Comparison of ENCODE assay signal across 13 cellular contexts in genomic region chr11:134562941-134563471, GRCh38.
"Had no signal": no experiment of that assay in that cellular context is flagged by ENCODE, and none has a peak within 500 bp of the region (broad histone marks: within the 10 kb centered on the region; RNA-seq: fewer than 3 reads in every experiment).

No MANE protein-coding gene starts in this region.

- DNase-seq: activated CD4-positive, alpha-beta T cell treated with anti-CD3 and anti-CD28 coated beads for 1 hour; activated CD4-positive, alpha-beta T cell treated with anti-CD3 and anti-CD28 coated beads, Interleukin-2, amount 50 U/mL, for 48 hours; activated gamma-delta T cell; brain microvascular endothelial cell; foreskin keratinocyte; left colon; occipital lobe; stimulated activated CD4-positive, alpha-beta T cell treated with anti-CD3 and anti-CD28 coated beads, Interleukin-4, amount 100 ng/mL, for 4 hours; stimulated activated naive CD8-positive, alpha-beta T cell treated with anti-CD3 and anti-CD28 coated beads, Interleukin-15, amount 100 ng/mL, for 72 hours; T-helper 9 cell; thyroid gland had no signal

- H3K4me3 Mint-ChIP-seq: activated naive CD8-positive, alpha-beta T cell; natural killer cell treated with Interleukin-12 subunit alpha and Interleukin-12 subunit beta and Interleukin-15 and Interleukin-18, amount 100 ng/mL, for 72 hours; stimulated activated naive CD8-positive, alpha-beta T cell treated with anti-CD3 and anti-CD28 coated beads, Interleukin-15, amount 100 ng/mL, for 72 hours had no signal

- H3K27ac Mint-ChIP-seq: activated naive CD8-positive, alpha-beta T cell; natural killer cell treated with Interleukin-12 subunit alpha and Interleukin-12 subunit beta and Interleukin-15 and Interleukin-18, amount 100 ng/mL, for 72 hours; stimulated activated naive CD8-positive, alpha-beta T cell treated with anti-CD3 and anti-CD28 coated beads, Interleukin-15, amount 100 ng/mL, for 72 hours had no signal

- H3K9me3 Mint-ChIP-seq: natural killer cell treated with Interleukin-12 subunit alpha and Interleukin-12 subunit beta and Interleukin-15 and Interleukin-18, amount 100 ng/mL, for 72 hours; stimulated activated naive CD8-positive, alpha-beta T cell treated with anti-CD3 and anti-CD28 coated beads, Interleukin-15, amount 100 ng/mL, for 72 hours had no signal

- H3K36me3 Mint-ChIP-seq: activated naive CD8-positive, alpha-beta T cell; natural killer cell treated with Interleukin-12 subunit alpha and Interleukin-12 subunit beta and Interleukin-15 and Interleukin-18, amount 100 ng/mL, for 72 hours had no signal

- H3K4me1 Mint-ChIP-seq: stimulated activated naive CD8-positive, alpha-beta T cell treated with anti-CD3 and anti-CD28 coated beads, Interleukin-15, amount 100 ng/mL, for 72 hours had no signal
